Comparison of ENCODE assay signal across 8 cellular contexts in the genomic region with DNA sequence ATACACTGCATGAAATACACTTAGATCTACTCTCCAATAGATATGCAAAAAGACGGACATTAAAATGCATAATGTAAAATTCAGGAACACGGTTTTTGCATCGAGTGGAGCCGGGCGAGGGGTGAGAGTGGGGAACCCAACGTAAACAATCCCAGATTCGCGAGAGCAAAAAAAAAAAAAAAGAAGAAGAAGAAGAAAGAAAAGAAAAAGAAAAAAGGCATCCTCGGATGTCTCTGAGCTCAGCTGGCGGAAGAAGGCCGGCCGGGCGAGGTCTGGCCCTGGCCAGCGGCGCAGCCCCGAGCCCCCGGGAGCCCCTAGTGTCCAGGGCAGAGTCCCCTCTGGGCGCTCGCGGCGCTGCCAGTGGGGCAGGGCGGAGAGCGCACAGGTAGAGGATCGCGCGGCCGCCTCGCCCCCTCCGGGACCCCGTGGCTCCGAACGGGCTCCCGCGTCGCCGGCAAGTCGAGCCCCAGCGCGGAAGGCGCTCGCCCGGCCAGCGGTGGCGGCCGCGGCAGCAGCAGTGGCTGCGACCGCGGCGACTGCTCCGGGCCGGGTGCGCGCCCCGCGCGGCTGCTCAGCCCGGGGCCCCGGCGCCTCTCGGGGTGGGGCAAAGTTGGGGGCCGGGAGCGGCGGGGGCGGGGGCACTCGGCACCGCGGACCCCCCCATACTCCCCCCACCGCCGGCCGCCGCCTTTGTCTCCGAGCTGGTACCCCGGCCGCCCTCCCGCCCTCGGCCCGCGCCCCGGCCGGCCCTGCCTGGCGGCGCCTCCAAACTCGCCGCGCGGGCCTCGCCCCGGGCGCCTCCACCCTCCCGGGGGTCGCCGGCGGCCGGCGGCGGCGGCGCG. TPM values are rescaled to one million over a fixed set of nuclear protein-coding genes. Genes with fewer than 3 reads are reported as not detected.
DNase-seq lines count a peak whose midpoint lies in the region; ATAC-seq and TF ChIP-seq lines count a peak whose summit lies in the region.

No MANE protein-coding gene starts in this region.

- WGBS in SK-N-SH (ENCODE audit: low lambda C conversion rate) = under 1% methylated on average over 38 of the region's 100 CpGs

- CTCF ChIA-PET in AG04449 (lab: Yijun Ruan, JAX) (interaction anchor here (1.0 to 1.5 kb wide), 3 partner anchors 225 to 821 kb away, joined by 3 to 5 read pairs (median 5); no protein-coding TSS in a partner anchor), SK-N-SH (lab: Yijun Ruan, JAX) (interaction anchor here (1.0 to 2.1 kb wide), 6 partner anchors 8 to 862 kb away, joined by 3 to 7 read pairs (median 6); no protein-coding TSS in a partner anchor)

- TF ChIP-seq RAD21 in SK-N-SH (IDR thresholded peaks at IDR 0.05; ENCODE audit: low read length) = 0 out of 2 replicates have a peak, but pooled peaks have one; percentile 19

- H3K4me1 ChIP-seq in SK-N-SH (ENCODE audit: control insufficient read depth in 1 of 2, insufficient read depth in 2 of 2, low read depth in 1 of 2, low read length in 1 of 2) = peaks cover 20 to 58% of the 10 kb centered on the region in 2 experiments

- peaks cover 20% of the 10 kb centered on the region for H3F3A ChIP-seq in SK-N-SH (replicated peaks; ENCODE audit: insufficient read depth)

- no peaks in the 10 kb centered on the region for H4K20me1 ChIP-seq in SK-N-SH (ENCODE audit: insufficient read depth)

- TF ChIP-seq EP300 in SK-N-SH (IDR thresholded peaks at IDR 0.05; ENCODE audit: borderline replicate concordance in 1 of 2, low read depth in 1 of 2, low read length in 1 of 2) = no peak

- DNase-seq in AG04449 (ENCODE audit: low read depth, low spot score) (no peak), SK-N-SH (peak; percentile 76), fibroblast of mammary gland (ENCODE audit: low read depth) (no peak), omental fat pad (ENCODE audit: low spot score) (no peak), H4 (ENCODE audit: low spot score) (no peak)
- DNase-seq in NK-92 treated with Interleukin-12 subunit alpha and Interleukin-12 subunit beta, amount 100 ng/mL, for 24 hours (lab: John Stamatoyannopoulos, UW) = no peak

- H3K79me2 ChIP-seq in SK-N-SH (ENCODE audit: insufficient read depth) = peaks cover 88% of the 10 kb centered on the region

- no peaks in the 10 kb centered on the region for H3K27me3 ChIP-seq in SK-N-SH (ENCODE audit: insufficient read depth)

- no peaks in the 10 kb centered on the region for H3K9me3 ChIP-seq in SK-N-SH

- H3K36me3 ChIP-seq in SK-N-SH (replicated peaks in 1 of 2; ENCODE audit: control insufficient read depth in 1 of 2, insufficient read depth in 2 of 2, low read length in 1 of 2) = no peaks in the 10 kb centered on the region

- H3K9me2 ChIP-seq in SK-N-SH = no peaks in the 10 kb centered on the region

- TF ChIP-seq CTCF in AG04449 (IDR thresholded peaks at IDR 0.05; ENCODE audit: insufficient read depth, low read length, missing control alignments) (peak; percentile 26), SK-N-SH (IDR thresholded peaks at IDR 0.05) (peak; percentile 47), fibroblast of mammary gland (conservative IDR thresholded peaks at IDR 0.05; ENCODE audit: control insufficient read depth, insufficient read depth, low read depth, low read length) (no peak), omental fat pad (IDR thresholded peaks at IDR 0.05) (no peak)

- peak overlapping the region; percentile 94 for H3K4me2 ChIP-seq in SK-N-SH

- peak overlapping the region; percentile 91 for H3K9ac ChIP-seq in SK-N-SH

- peak overlapping the region; percentile 65 for H3K4me3 ChIP-seq in AG04449 (ENCODE audit: low read depth, low read length)
- peak overlapping the region; percentile 81 to 84 for H3K4me3 ChIP-seq in SK-N-SH (ENCODE audit: low read depth in 2 of 2, low read length in 1 of 2)
- peak overlapping the region; percentile 50 for H3K4me3 ChIP-seq in fibroblast of mammary gland (ENCODE audit: control insufficient read depth, low read depth, low read length)

- POLR2A ChIA-PET in AG04449 (lab: Yijun Ruan, JAX) = interaction anchor here (1.2 kb wide), 1 partner anchor 157 kb away, joined by 3 read pairs; no protein-coding TSS in a partner anchor
- POLR2A ChIA-PET in SK-N-SH (lab: Yijun Ruan, JAX) = interaction anchor here (0.9 to 2.9 kb wide), 2 partner anchors 115 to 126 kb away, joined by 3 to 16 read pairs; no protein-coding TSS in a partner anchor

- ATAC-seq in GM18519 (IDR thresholded peaks at IDR 0.05; ENCODE audit: low FRiP score, unreplicated experiment) (peak; percentile 35), HG02973 (IDR thresholded peaks at IDR 0.05; ENCODE audit: unreplicated experiment) (peak; percentile 39), omental fat pad (ENCODE audit: low FRiP score) (peak; percentile 58)

- H2AFZ ChIP-seq in SK-N-SH (ENCODE audit: low read depth) = no peak overlapping the region

- peak overlapping the region; percentile 74 to 90 for H3K27ac ChIP-seq in SK-N-SH (ENCODE audit: low read depth in 2 of 2, low read length in 1 of 2)

TF ChIP-seq in SK-N-SH, 30 proteins besides CTCF, POLR2A, EP300 and RAD21:
- 0 out of 2 replicates have a peak, but pooled peaks have one; percentile 14 for TF ChIP-seq MXI1 (IDR thresholded peaks at IDR 0.05; ENCODE audit: low read depth, low read length)
- TF ChIP-seq TEAD4 (IDR thresholded peaks at IDR 0.05; ENCODE audit: borderline replicate concordance, insufficient read depth) = no peak
- no peak for TF ChIP-seq TCF12 (IDR thresholded peaks at IDR 0.05)
- TF ChIP-seq SIN3A (IDR thresholded peaks at IDR 0.05; ENCODE audit: borderline replicate concordance, low read depth, low read length) = 0 out of 2 replicates have a peak, but pooled peaks have one; percentile 51
- no peak for TF ChIP-seq JUND (IDR thresholded peaks at IDR 0.05)
- TF ChIP-seq POLR2AphosphoS5 (IDR thresholded peaks at IDR 0.05; ENCODE audit: low read depth, low read length) = 0 out of 2 replicates have a peak, but pooled peaks have one; percentile 14
- TF ChIP-seq RXRA (IDR thresholded peaks at IDR 0.05; ENCODE audit: borderline replicate concordance, low read depth) = no peak

RNA-seq across cellular contexts. Expression of a gene that starts 9.7 kb away (rescaled TPM):
- polyA plus RNA-seq in SK-N-SH (2012; rRNA removed) = 1.9 and 2.0 TPM in 2 replicates
- 1.9 and 2.0 TPM in 2 replicates for polyA plus RNA-seq in SK-N-SH (2012; cell fraction: cytosol; rRNA removed)
- polyA plus RNA-seq in SK-N-SH (2012; cell fraction: nucleus; rRNA removed) = 4.1 and 5.0 TPM in 2 replicates
- total RNA-seq in omental fat pad = 10 to 100 TPM; 11.8 to 35.2 (median 13.7) TPM
- total RNA-seq in H4 (2014; rRNA removed; shearing (Covaris generic)) = 0.47 and 0.68 TPM in 2 replicates

Comparison
In these comparisons a context has a peak if more than half of its experiments do, and no peak if none do; other contexts are left out.
1. CTCF ChIP-seq: peak in AG04449 (single experiment) and SK-N-SH (single experiment); none in fibroblast of mammary gland (single experiment) and omental fat pad (0 of 3).
2. Peak in every context shown above with its lines, with median percentiles within 50 percentile points of each other: H3K4me3 ChIP-seq and ATAC-seq.